ENCODE assay signal across 2 cellular contexts in the genomic region with DNA sequence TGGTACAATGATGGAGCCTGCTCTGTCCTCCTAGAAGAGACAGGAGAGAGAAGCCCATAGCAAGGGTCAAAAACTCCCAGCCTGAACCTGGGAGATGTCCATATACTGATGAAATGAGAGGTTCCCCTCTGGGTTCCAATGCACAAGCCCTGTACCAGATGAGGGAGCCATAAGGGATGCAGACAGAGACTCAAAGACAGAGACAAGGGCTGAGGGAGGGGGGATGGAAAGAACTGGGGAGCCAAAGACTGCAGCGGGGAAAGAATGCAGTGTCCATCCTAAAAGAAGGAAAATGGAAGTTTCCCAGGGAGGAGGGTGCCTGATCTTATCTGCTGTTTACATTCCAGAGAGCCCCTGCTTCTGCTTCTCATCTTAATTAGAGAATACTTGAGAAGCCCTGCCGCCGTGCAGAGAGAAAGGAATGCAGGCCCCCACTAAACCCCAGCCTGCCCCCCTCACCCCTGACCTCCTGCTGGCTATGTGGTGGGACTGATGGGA.
TF ChIP-seq lines count a peak whose summit lies in the region.

No MANE protein-coding gene starts in this region.

TF ChIP-seq in HepG2, 621 proteins besides CTCF, POLR2A, EP300 and RAD21 (continues in another document):
- TF ChIP-seq SMYD3 (CRISPR knock-in tag; IDR thresholded peaks at IDR 0.05) (no peak), SCMH1 (CRISPR knock-in tag; IDR thresholded peaks at IDR 0.05; ENCODE audit: borderline replicate concordance) (no peak), ZNF572 (CRISPR knock-in tag; IDR thresholded peaks at IDR 0.05) (0 out of 2 replicates have a peak, but pooled peaks have one; percentile 8), JUN (CRISPR knock-in tag; IDR thresholded peaks at IDR 0.05) (no peak), ZBTB20 (CRISPR knock-in tag; IDR thresholded peaks at IDR 0.05; ENCODE audit: borderline replicate concordance, low read depth) (no peak), ZNF501 (CRISPR knock-in tag; IDR thresholded peaks at IDR 0.05) (no peak), HOXA7 (CRISPR knock-in tag; IDR thresholded peaks at IDR 0.05) (no peak), ZNF788 (CRISPR knock-in tag; IDR thresholded peaks at IDR 0.05; ENCODE audit: borderline replicate concordance) (no peak)
- TF ChIP-seq, protein P1, sequence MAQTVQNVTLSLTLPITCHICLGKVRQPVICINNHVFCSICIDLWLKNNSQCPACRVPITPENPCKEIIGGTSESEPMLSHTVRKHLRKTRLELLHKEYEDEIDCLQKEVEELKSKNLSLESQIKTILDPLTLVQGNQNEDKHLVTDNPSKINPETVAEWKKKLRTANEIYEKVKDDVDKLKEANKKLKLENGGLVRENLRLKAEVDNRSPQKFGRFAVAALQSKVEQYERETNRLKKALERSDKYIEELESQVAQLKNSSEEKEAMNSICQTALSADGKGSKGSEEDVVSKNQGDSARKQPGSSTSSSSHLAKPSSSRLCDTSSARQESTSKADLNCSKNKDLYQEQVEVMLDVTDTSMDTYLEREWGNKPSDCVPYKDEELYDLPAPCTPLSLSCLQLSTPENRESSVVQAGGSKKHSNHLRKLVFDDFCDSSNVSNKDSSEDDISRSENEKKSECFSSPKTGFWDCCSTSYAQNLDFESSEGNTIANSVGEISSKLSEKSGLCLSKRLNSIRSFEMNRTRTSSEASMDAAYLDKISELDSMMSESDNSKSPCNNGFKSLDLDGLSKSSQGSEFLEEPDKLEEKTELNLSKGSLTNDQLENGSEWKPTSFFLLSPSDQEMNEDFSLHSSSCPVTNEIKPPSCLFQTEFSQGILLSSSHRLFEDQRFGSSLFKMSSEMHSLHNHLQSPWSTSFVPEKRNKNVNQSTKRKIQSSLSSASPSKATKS (CRISPR knock-in tag; IDR thresholded peaks at IDR 0.05): no peak
- TF ChIP-seq, protein P2, sequence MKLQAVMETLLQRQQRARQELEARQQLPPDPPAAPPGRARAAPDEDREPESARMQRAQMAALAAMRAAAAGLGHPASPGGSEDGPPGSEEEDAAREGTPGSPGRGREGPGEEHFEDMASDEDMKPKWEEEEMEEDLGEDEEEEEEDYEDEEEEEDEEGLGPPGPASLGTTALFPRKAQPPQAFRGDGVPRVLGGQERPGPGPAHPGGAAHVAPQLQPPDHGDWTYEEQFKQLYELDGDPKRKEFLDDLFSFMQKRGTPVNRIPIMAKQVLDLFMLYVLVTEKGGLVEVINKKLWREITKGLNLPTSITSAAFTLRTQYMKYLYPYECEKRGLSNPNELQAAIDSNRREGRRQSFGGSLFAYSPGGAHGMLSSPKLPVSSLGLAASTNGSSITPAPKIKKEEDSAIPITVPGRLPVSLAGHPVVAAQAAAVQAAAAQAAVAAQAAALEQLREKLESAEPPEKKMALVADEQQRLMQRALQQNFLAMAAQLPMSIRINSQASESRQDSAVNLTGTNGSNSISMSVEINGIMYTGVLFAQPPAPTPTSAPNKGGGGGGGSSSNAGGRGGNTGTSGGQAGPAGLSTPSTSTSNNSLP (IDR thresholded peaks at IDR 0.05; ENCODE audit: low read depth, low read length): no peak
- TF ChIP-seq, protein P3, sequence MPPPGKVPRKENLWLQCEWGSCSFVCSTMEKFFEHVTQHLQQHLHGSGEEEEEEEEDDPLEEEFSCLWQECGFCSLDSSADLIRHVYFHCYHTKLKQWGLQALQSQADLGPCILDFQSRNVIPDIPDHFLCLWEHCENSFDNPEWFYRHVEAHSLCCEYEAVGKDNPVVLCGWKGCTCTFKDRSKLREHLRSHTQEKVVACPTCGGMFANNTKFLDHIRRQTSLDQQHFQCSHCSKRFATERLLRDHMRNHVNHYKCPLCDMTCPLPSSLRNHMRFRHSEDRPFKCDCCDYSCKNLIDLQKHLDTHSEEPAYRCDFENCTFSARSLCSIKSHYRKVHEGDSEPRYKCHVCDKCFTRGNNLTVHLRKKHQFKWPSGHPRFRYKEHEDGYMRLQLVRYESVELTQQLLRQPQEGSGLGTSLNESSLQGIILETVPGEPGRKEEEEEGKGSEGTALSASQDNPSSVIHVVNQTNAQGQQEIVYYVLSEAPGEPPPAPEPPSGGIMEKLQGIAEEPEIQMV (CRISPR knock-in tag; IDR thresholded peaks at IDR 0.05; ENCODE audit: low read depth): no peak
- TF ChIP-seq, protein P4, sequence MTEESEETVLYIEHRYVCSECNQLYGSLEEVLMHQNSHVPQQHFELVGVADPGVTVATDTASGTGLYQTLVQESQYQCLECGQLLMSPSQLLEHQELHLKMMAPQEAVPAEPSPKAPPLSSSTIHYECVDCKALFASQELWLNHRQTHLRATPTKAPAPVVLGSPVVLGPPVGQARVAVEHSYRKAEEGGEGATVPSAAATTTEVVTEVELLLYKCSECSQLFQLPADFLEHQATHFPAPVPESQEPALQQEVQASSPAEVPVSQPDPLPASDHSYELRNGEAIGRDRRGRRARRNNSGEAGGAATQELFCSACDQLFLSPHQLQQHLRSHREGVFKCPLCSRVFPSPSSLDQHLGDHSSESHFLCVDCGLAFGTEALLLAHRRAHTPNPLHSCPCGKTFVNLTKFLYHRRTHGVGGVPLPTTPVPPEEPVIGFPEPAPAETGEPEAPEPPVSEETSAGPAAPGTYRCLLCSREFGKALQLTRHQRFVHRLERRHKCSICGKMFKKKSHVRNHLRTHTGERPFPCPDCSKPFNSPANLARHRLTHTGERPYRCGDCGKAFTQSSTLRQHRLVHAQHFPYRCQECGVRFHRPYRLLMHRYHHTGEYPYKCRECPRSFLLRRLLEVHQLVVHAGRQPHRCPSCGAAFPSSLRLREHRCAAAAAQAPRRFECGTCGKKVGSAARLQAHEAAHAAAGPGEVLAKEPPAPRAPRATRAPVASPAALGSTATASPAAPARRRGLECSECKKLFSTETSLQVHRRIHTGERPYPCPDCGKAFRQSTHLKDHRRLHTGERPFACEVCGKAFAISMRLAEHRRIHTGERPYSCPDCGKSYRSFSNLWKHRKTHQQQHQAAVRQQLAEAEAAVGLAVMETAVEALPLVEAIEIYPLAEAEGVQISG (CRISPR knock-in tag; IDR thresholded peaks at IDR 0.05): no peak
- TF ChIP-seq, protein P5, sequence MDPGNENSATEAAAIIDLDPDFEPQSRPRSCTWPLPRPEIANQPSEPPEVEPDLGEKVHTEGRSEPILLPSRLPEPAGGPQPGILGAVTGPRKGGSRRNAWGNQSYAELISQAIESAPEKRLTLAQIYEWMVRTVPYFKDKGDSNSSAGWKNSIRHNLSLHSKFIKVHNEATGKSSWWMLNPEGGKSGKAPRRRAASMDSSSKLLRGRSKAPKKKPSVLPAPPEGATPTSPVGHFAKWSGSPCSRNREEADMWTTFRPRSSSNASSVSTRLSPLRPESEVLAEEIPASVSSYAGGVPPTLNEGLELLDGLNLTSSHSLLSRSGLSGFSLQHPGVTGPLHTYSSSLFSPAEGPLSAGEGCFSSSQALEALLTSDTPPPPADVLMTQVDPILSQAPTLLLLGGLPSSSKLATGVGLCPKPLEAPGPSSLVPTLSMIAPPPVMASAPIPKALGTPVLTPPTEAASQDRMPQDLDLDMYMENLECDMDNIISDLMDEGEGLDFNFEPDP (CRISPR knock-in tag; conservative IDR thresholded peaks at IDR 0.05): no peak

TF ChIP-seq in liver, 16 proteins besides CTCF, POLR2A, EP300 and RAD21:
- TF ChIP-seq FOXA1 (IDR thresholded peaks at IDR 0.05): no peak
- no peak for TF ChIP-seq FOXA2 (IDR thresholded peaks at IDR 0.05)
- TF ChIP-seq, protein P6, sequence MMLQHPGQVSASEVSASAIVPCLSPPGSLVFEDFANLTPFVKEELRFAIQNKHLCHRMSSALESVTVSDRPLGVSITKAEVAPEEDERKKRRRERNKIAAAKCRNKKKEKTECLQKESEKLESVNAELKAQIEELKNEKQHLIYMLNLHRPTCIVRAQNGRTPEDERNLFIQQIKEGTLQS (IDR thresholded peaks at IDR 0.05): no peak
- peak; percentile 98 for TF ChIP-seq NR2F2 (IDR thresholded peaks at IDR 0.05)
- no peak for TF ChIP-seq HNF4A (conservative IDR thresholded peaks at IDR 0.05)
- peak; percentile 6 for TF ChIP-seq SP1 (IDR thresholded peaks at IDR 0.05)
- peak; percentile 23 to 39 for TF ChIP-seq RXRA (IDR thresholded peaks at IDR 0.05)
- TF ChIP-seq, protein P7, sequence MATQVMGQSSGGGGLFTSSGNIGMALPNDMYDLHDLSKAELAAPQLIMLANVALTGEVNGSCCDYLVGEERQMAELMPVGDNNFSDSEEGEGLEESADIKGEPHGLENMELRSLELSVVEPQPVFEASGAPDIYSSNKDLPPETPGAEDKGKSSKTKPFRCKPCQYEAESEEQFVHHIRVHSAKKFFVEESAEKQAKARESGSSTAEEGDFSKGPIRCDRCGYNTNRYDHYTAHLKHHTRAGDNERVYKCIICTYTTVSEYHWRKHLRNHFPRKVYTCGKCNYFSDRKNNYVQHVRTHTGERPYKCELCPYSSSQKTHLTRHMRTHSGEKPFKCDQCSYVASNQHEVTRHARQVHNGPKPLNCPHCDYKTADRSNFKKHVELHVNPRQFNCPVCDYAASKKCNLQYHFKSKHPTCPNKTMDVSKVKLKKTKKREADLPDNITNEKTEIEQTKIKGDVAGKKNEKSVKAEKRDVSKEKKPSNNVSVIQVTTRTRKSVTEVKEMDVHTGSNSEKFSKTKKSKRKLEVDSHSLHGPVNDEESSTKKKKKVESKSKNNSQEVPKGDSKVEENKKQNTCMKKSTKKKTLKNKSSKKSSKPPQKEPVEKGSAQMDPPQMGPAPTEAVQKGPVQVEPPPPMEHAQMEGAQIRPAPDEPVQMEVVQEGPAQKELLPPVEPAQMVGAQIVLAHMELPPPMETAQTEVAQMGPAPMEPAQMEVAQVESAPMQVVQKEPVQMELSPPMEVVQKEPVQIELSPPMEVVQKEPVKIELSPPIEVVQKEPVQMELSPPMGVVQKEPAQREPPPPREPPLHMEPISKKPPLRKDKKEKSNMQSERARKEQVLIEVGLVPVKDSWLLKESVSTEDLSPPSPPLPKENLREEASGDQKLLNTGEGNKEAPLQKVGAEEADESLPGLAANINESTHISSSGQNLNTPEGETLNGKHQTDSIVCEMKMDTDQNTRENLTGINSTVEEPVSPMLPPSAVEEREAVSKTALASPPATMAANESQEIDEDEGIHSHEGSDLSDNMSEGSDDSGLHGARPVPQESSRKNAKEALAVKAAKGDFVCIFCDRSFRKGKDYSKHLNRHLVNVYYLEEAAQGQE (IDR thresholded peaks at IDR 0.05): peak; percentile 44
- TF ChIP-seq HNF4G (IDR thresholded peaks at IDR 0.05): no peak
